ENCODE assay signal across 14 cellular contexts in the genomic region with DNA sequence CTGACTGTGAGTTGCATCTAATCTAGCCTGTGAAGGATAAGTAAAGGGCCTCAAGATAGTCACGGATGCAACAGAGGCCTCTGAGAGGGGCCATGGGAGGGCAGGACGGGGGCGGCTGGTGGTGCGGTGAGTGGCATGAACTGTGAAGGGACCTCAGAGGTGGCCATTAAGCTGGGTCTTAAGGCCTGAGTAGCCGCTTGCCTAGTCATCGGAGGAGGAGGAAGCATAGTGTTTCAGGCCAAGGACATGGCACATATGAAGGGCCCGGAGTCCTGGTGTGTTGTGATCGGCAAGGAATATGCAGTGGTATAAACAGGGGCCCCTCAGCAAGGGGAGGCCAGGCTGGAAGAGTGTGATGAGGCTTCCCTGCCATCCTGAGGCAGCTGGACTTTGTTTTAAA. TPM values are rescaled to one million over a fixed set of nuclear protein-coding genes. Genes with fewer than 3 reads are reported as not detected.
A peak's percentile ranks its signal among the peaks of the same experiment; 100 is the strongest.
DNase-seq lines count a peak whose midpoint lies in the region; ATAC-seq and TF ChIP-seq lines count a peak whose summit lies in the region.
"Had no signal": no experiment of that assay in that cellular context is flagged by ENCODE, and none has a peak within 500 bp of the region (broad histone marks: within the 10 kb centered on the region; RNA-seq: fewer than 3 reads in every experiment).

No MANE protein-coding gene starts in this region.

- H2AFZ ChIP-seq in mammary epithelial cell (ENCODE audit: low read depth, low read length), result no peak overlapping the region

- H3K4me3 ChIP-seq in heart left ventricle (peak overlapping the region in 5 of 12 donors; percentile 21 to 99 (median 99)), mammary epithelial cell (replicated peaks in 1 of 3; ENCODE audit: insufficient read depth in 1 of 3, low read depth in 2 of 3, low read length in 3 of 3) (no peak overlapping the region), muscle layer of colon (ENCODE audit: low read depth in 1 of 2, low read length in 2 of 2) (no peak overlapping the region), upper lobe of left lung (no peak overlapping the region)

- peak overlapping the region in 3 of 7 donors; percentile 30 to 74 (median 46) for H3K27ac Mint-ChIP-seq in CD14-positive monocyte
- H3K27ac Mint-ChIP-seq in activated CD4-positive, alpha-beta memory T cell treated with anti-CD3 and anti-CD28 coated beads for 36 hours, result no peak overlapping the region
- H3K27ac Mint-ChIP-seq: activated naive CD4-positive, alpha-beta T cell treated with anti-CD3 and anti-CD28 coated beads, Interleukin-2, amount 10 ng/mL, durations not matched to agents 7 days and 5 days had no signal

- in situ Hi-C loops in mammary epithelial cell (cut with MboI; ENCODE audit: low sequenced_read_pairs in 2 of 2), result loop anchor here in 1 of 2 donors (5.0 kb wide), 1 partner anchor 61 kb away; the partner anchor contains the start of gene NOL12

- H3K36me3 Mint-ChIP-seq in CD14-positive monocyte, result peaks cover 22 to 56% of the 10 kb centered on the region in 2 donors
- peaks cover 2% of the 10 kb centered on the region for H3K36me3 Mint-ChIP-seq in activated CD4-positive, alpha-beta memory T cell treated with anti-CD3 and anti-CD28 coated beads for 36 hours

- H3K4me2 ChIP-seq in mammary epithelial cell (ENCODE audit: insufficient read depth, low read depth, low read length), result peak overlapping the region; percentile 78

- TF ChIP-seq EP300 in upper lobe of left lung (IDR thresholded peaks at IDR 0.05), result no peak

- TF ChIP-seq POLR2A in heart left ventricle (IDR thresholded peaks at IDR 0.05) (no peak), upper lobe of left lung (IDR thresholded peaks at IDR 0.05) (no peak)

- peaks cover 0 to 12% (median 1%) of the 10 kb centered on the region in 9 donors for H3K36me3 ChIP-seq in heart left ventricle
- H3K36me3 ChIP-seq in mammary epithelial cell (ENCODE audit: insufficient read depth, low read length), result no peaks in the 10 kb centered on the region
- no peaks in the 10 kb centered on the region for H3K36me3 ChIP-seq in muscle layer of colon (ENCODE audit: insufficient read depth, low read length)
- H3K36me3 ChIP-seq in upper lobe of left lung, result peaks cover 0 to 6% (median 2%) of the 10 kb centered on the region in 4 donors

- H3K9me3 Mint-ChIP-seq in CD14-positive monocyte, result no peaks in the 10 kb centered on the region
- no peaks in the 10 kb centered on the region for H3K9me3 Mint-ChIP-seq in activated CD4-positive, alpha-beta memory T cell treated with anti-CD3 and anti-CD28 coated beads for 36 hours
- H3K9me3 Mint-ChIP-seq: activated naive CD4-positive, alpha-beta T cell treated with anti-CD3 and anti-CD28 coated beads, Interleukin-2, amount 10 ng/mL, durations not matched to agents 7 days and 5 days had no signal

- 49 to 54% (median 51%) methylated on average over 8 of the region's 8 CpGs for WGBS in heart left ventricle, 4 donors
- 59% methylated on average over 7 of the region's 8 CpGs for WGBS in mammary epithelial cell (ENCODE audit: low coverage, missing lambda C conversion rate)
- WGBS in upper lobe of left lung, 2 donors, result 70 to 74% methylated on average over 8 of the region's 8 CpGs

- POLR2A ChIA-PET in activated CD4-positive, alpha-beta memory T cell treated with anti-CD3 and anti-CD28 coated beads for 36 hours (lab: Charles Lee), result no interaction called here

- H3K27me3 ChIP-seq in heart left ventricle (no peaks in the 10 kb centered on the region), mammary epithelial cell (ENCODE audit: insufficient read depth, low read length) (no peaks in the 10 kb centered on the region), muscle layer of colon (ENCODE audit: control insufficient read depth in 1 of 2, insufficient read depth in 2 of 2, low read length in 2 of 2) (no peaks in the 10 kb centered on the region), upper lobe of left lung (no peaks in the 10 kb centered on the region)

- H4K20me1 ChIP-seq in mammary epithelial cell (ENCODE audit: insufficient read depth, low read length), result no peaks in the 10 kb centered on the region

- BruUV-seq in mammary epithelial cell (replicated peaks; lab: Mats Ljungman, UMichigan), result no TSS peak

- peaks cover 57% of the 10 kb centered on the region for H3K79me2 ChIP-seq in mammary epithelial cell (ENCODE audit: insufficient read depth, low read length)

- H3K9me3 ChIP-seq in heart left ventricle (no peaks in the 10 kb centered on the region), mammary epithelial cell (replicated peaks; ENCODE audit: insufficient read depth, low read length) (no peaks in the 10 kb centered on the region), muscle layer of colon (ENCODE audit: low read length) (no peaks in the 10 kb centered on the region), upper lobe of left lung (no peaks in the 10 kb centered on the region)

- DNase-seq in heart left ventricle (peak in 1 of 5 donors; percentile 22), Right ventricle myocardium superior (no peak), mammary epithelial cell (no peak), upper lobe of left lung (peak in 1 of 2 donors; percentile 45), CD14-positive monocyte (ENCODE audit: low spot score) (no peak), HPDE6-E6E7 (ENCODE audit: extremely low spot score) (no peak)
- DNase-seq in activated CD4-positive, alpha-beta memory T cell treated with anti-CD3 and anti-CD28 coated beads for 36 hours, result no peak
- DNase-seq: activated CD4-positive, CD25-positive, alpha-beta regulatory T cell treated with anti-CD3 and anti-CD28 coated beads, Interleukin-2, amount 50 U/mL, for 72 hours; activated naive CD4-positive, alpha-beta T cell treated with anti-CD3 and anti-CD28 coated beads, Interleukin-2, amount 10 ng/mL, durations not matched to agents 7 days and 5 days; AML-193; NCI-H345; nucleus accumbens; SHP77 treated with DMSO at 0.1 percent for 48 hours had no signal

- H3K4me1 ChIP-seq in heart left ventricle, result peaks cover 32 to 78% (median 73%) of the 10 kb centered on the region in 12 donors
- peaks cover 80% of the 10 kb centered on the region for H3K4me1 ChIP-seq in mammary epithelial cell (ENCODE audit: insufficient read depth, low read length)
- peaks cover 84% of the 10 kb centered on the region for H3K4me1 ChIP-seq in muscle layer of colon (ENCODE audit: insufficient read depth, low read length)
- H3K4me1 ChIP-seq in upper lobe of left lung, result peaks cover 68 to 79% (median 75%) of the 10 kb centered on the region in 4 donors

- CTCF ChIA-PET in mammary epithelial cell (lab: Charles Lee; ENCODE audit: low non-redundant PET), result no interaction called here
- CTCF ChIA-PET in activated CD4-positive, alpha-beta memory T cell treated with anti-CD3 and anti-CD28 coated beads for 36 hours (lab: Charles Lee), result no interaction called here

- H3K27me3 Mint-ChIP-seq in CD14-positive monocyte (ENCODE audit: low read depth in 3 of 3), result no peaks in the 10 kb centered on the region
- H3K27me3 Mint-ChIP-seq in activated CD4-positive, alpha-beta memory T cell treated with anti-CD3 and anti-CD28 coated beads for 36 hours, result no peaks in the 10 kb centered on the region
- H3K27me3 Mint-ChIP-seq: activated naive CD4-positive, alpha-beta T cell treated with anti-CD3 and anti-CD28 coated beads, Interleukin-2, amount 10 ng/mL, durations not matched to agents 7 days and 5 days had no signal

- H3K9ac ChIP-seq in mammary epithelial cell (ENCODE audit: insufficient read depth, low read length) (no peak overlapping the region), muscle layer of colon (ENCODE audit: low read length) (no peak overlapping the region)

- ATAC-seq in heart left ventricle, result no peak
- no peak for ATAC-seq in Right ventricle myocardium superior (ENCODE audit: poor library complexity)
- no peak for ATAC-seq in upper lobe of left lung (ENCODE audit: low FRiP score in 2 of 2)

- peak overlapping the region; percentile 51 to 100 (median 98) for H3K27ac ChIP-seq in heart left ventricle
- H3K27ac ChIP-seq in mammary epithelial cell (ENCODE audit: insufficient read depth, low read depth, low read length), result peak overlapping the region; percentile 8
- H3K27ac ChIP-seq in muscle layer of colon (ENCODE audit: low read depth, low read length), result peak overlapping the region; percentile 24
- H3K27ac ChIP-seq in upper lobe of left lung, result peak overlapping the region; percentile 95 to 100 (median 99)

- dilution Hi-C loops in mammary epithelial cell (cut with HindIII; ENCODE audit: low sequenced_read_pairs), result loop anchor here (5.0 to 10.0 kb wide), 5 partner anchors 39 to 424 kb away; partner anchors contain the start of gene TRIOBP

- intact Hi-C loops in heart left ventricle (cut with DNase I), result loop anchor here in 5 of 10 donors (2.0 to 10.0 kb wide), 4 partner anchors 51 to 64 kb away; partner anchors contain the start of genes NOL12 (in 3 of the 5) and TRIOBP (in 1 of the 5)
- intact Hi-C loops in Right ventricle myocardium superior (cut with DNase I), result no loop called here
- intact Hi-C loops in mammary epithelial cell (cut with micrococcal nuclease), result loop anchor here (2.0 kb wide), 1 partner anchor 58 kb away; no protein-coding TSS in a partner anchor
- intact Hi-C loops in CD14-positive monocyte (cut with micrococcal nuclease), result loop anchor here (5.0 to 10.0 kb wide), 3 partner anchors 51 to 96 kb away; partner anchors contain the start of genes ANKRD54 (in 1 of the 2), EIF3L (in 1 of the 2), LGALS1 (in 1 of the 2) and TRIOBP (in 1 of the 2)
- intact Hi-C loops in activated CD4-positive, alpha-beta memory T cell treated with anti-CD3 and anti-CD28 coated beads for 36 hours (cut with micrococcal nuclease), result loop anchor here (10.0 kb wide), 1 partner anchor 114 kb away; the partner anchor contains the start of gene SH3BP1

- peaks cover 40% of the 10 kb centered on the region for H3K4me1 Mint-ChIP-seq in CD14-positive monocyte
- H3K4me1 Mint-ChIP-seq in activated CD4-positive, alpha-beta memory T cell treated with anti-CD3 and anti-CD28 coated beads for 36 hours (ENCODE audit: low read depth), result peaks cover 24% of the 10 kb centered on the region

- TF ChIP-seq CTCF in heart left ventricle (IDR thresholded peaks at IDR 0.05) (no peak), mammary epithelial cell (conservative IDR thresholded peaks at IDR 0.05 in 1 of 2, IDR thresholded peaks at IDR 0.05 in 1 of 2; ENCODE audit: extremely low read depth in 1 of 2, insufficient read depth in 1 of 2, low read depth in 1 of 2, low read length in 2 of 2) (no peak), upper lobe of left lung (IDR thresholded peaks at IDR 0.05) (no peak), CD14-positive monocyte (IDR thresholded peaks at IDR 0.05) (no peak)

- no peak overlapping the region for H3K4me3 Mint-ChIP-seq in CD14-positive monocyte
- H3K4me3 Mint-ChIP-seq in activated CD4-positive, alpha-beta memory T cell treated with anti-CD3 and anti-CD28 coated beads for 36 hours, result no peak overlapping the region

RNA-seq across cellular contexts. Expression of gene TRIOBP, which starts 51.8 kb away (rescaled TPM):
- total RNA-seq in heart left ventricle, result 100 to 1,000 TPM in 4 of 9 donors, 10 to 100 TPM in 5; 67.9 to 147 (median 94.7) TPM
- polyA plus RNA-seq in heart left ventricle, result 100 to 1,000 TPM in 1 of 2 donors, 10 to 100 TPM in 1; 54.9 to 119 TPM
- total RNA-seq in Right ventricle myocardium superior, result 78.6 TPM
- 100 to 1,000 TPM; 117 to 138 TPM for total RNA-seq in mammary epithelial cell
- 34.2 TPM for polyA plus RNA-seq in mammary epithelial cell
- polyA minus RNA-seq in mammary epithelial cell, result 75.7 TPM
- total RNA-seq in upper lobe of left lung, result 100 to 1,000 TPM in 4 of 6 donors, 10 to 100 TPM in 2; 76.5 to 151 (median 113) TPM
- polyA plus RNA-seq in CD14-positive monocyte, result 10 to 100 TPM; 43.0 to 46.6 TPM
- total RNA-seq in activated CD4-positive, alpha-beta memory T cell treated with anti-CD3 and anti-CD28 coated beads for 36 hours, result 10 to 100 TPM; 25.0 to 26.8 TPM

RNA-seq across cellular contexts. Expression of gene GCAT, which starts 59.1 kb away (rescaled TPM):
- 10 to 100 TPM; 25.2 to 83.6 (median 39.7) TPM for total RNA-seq in heart left ventricle
- 10 to 100 TPM; 26.7 to 53.4 TPM for polyA plus RNA-seq in heart left ventricle
- 31.0 TPM for total RNA-seq in Right ventricle myocardium superior
- total RNA-seq in mammary epithelial cell, result 10 to 100 TPM; 17.3 to 22.4 TPM
- 13.6 TPM for polyA plus RNA-seq in mammary epithelial cell
- 6.3 TPM for polyA minus RNA-seq in mammary epithelial cell
- total RNA-seq in upper lobe of left lung, result 10 to 100 TPM in 2 of 6 donors, 1 to 10 TPM in 4; 2.7 to 16.7 (median 7.5) TPM
- 1 to 10 TPM; 1.1 to 1.9 TPM for polyA plus RNA-seq in CD14-positive monocyte
- total RNA-seq in activated CD4-positive, alpha-beta memory T cell treated with anti-CD3 and anti-CD28 coated beads for 36 hours, result 10 to 100 TPM; 21.8 TPM

Comparison
In these comparisons a context has a peak if more than half of its experiments do, and no peak if none do; other contexts are left out.
1. H3K27ac ChIP-seq: peak in every context shown above with its lines; median percentile 99 in upper lobe of left lung; 98 in heart left ventricle; 24 in muscle layer of colon; 8 in mammary epithelial cell.